ENCODE assay signal across 8 cellular contexts in genomic region chr15:93072440-93073394, GRCh38. TPM values are rescaled to one million over a fixed set of nuclear protein-coding genes. Genes with fewer than 3 reads are reported as not detected.
DNase-seq lines count a peak whose midpoint lies in the region; ATAC-seq and TF ChIP-seq lines count a peak whose summit lies in the region.

No MANE protein-coding gene starts in this region.

- H3K9ac ChIP-seq in parathyroid adenoma, result no peak overlapping the region

- H3K27me3 Mint-ChIP-seq in Caco-2 (ENCODE audit: insufficient read depth, unreplicated experiment), result peaks cover 16% of the 10 kb centered on the region
- peaks cover 59% of the 10 kb centered on the region for H3K27me3 Mint-ChIP-seq in activated CD4-positive, alpha-beta memory T cell treated with anti-CD3 and anti-CD28 coated beads, Interleukin-2, amount 10 ng/mL, durations not matched to agents 7 days and 5 days

- H3K36me3 ChIP-seq in Caco-2 (ENCODE audit: control insufficient read depth, insufficient read depth, low read length), result no peaks in the 10 kb centered on the region
- H3K36me3 ChIP-seq in adrenal gland (replicated peaks in 1 of 2), result no peaks in the 10 kb centered on the region
- no peaks in the 10 kb centered on the region for H3K36me3 ChIP-seq in parathyroid adenoma (ENCODE audit: control insufficient read depth, insufficient read depth, low read length)

- H3K79me2 ChIP-seq in parathyroid adenoma, result no peaks in the 10 kb centered on the region

- CTCF ChIA-PET in Caco-2 (lab: Charles Lee), result interaction anchor here (1.1 to 1.6 kb wide), 3 partner anchors 15 to 1047 kb away, joined by 3 to 9 read pairs (median 6); no protein-coding TSS in a partner anchor
- CTCF ChIA-PET in activated CD4-positive, alpha-beta memory T cell treated with anti-CD3 and anti-CD28 coated beads, Interleukin-2, amount 10 ng/mL, durations not matched to agents 7 days and 5 days (lab: Charles Lee), result interaction anchor here (1.4 to 3.1 kb wide), 2 partner anchors 15 to 37 kb away, joined by 4 to 15 read pairs; partner anchors contain the start of gene RGMA

- DNase-seq in Caco-2, result peak; percentile 82 to 90
- DNase-seq in M059J (ENCODE audit: low read depth), result peak; percentile 55
- peak; percentile 53 to 80 (median 67) for DNase-seq in adrenal gland
- peak; percentile 92 for DNase-seq in left ventricle myocardium superior
- DNase-seq in activated CD4-positive, alpha-beta memory T cell treated with anti-CD3 and anti-CD28 coated beads, Interleukin-2, amount 10 ng/mL, durations not matched to agents 7 days and 5 days, result no peak

- intact Hi-C loops in Caco-2 (cut with micrococcal nuclease; ENCODE audit: unreplicated experiment) (loop anchor here (2.0 kb wide), 1 partner anchor 42 kb away; no protein-coding TSS in a partner anchor), adrenal gland (cut with DNase I) (no loop called here), left ventricle myocardium superior (cut with micrococcal nuclease) (loop anchor here (5.0 kb wide), 1 partner anchor 35 kb away; no protein-coding TSS in a partner anchor)

- H3K9me3 Mint-ChIP-seq in Caco-2 (ENCODE audit: unreplicated experiment), result no peaks in the 10 kb centered on the region
- H3K9me3 Mint-ChIP-seq in activated CD4-positive, alpha-beta memory T cell treated with anti-CD3 and anti-CD28 coated beads, Interleukin-2, amount 10 ng/mL, durations not matched to agents 7 days and 5 days, result no peaks in the 10 kb centered on the region

- peaks cover 9% of the 10 kb centered on the region for H3K36me3 Mint-ChIP-seq in Caco-2 (ENCODE audit: insufficient read depth, unreplicated experiment)
- H3K36me3 Mint-ChIP-seq in activated CD4-positive, alpha-beta memory T cell treated with anti-CD3 and anti-CD28 coated beads, Interleukin-2, amount 10 ng/mL, durations not matched to agents 7 days and 5 days (ENCODE audit: low read depth), result no peaks in the 10 kb centered on the region

- H3K9me3 ChIP-seq in Caco-2, result no peaks in the 10 kb centered on the region
- H3K9me3 ChIP-seq in adrenal gland (replicated peaks in 1 of 3), result no peaks in the 10 kb centered on the region
- H3K9me3 ChIP-seq in parathyroid adenoma (ENCODE audit: control insufficient read depth, low read length), result no peaks in the 10 kb centered on the region

- TF ChIP-seq POLR2A in adrenal gland (IDR thresholded peaks at IDR 0.05), result no peak

- ATAC-seq in left ventricle myocardium superior (peak; percentile 93), GM19395 (IDR thresholded peaks at IDR 0.05; ENCODE audit: unreplicated experiment) (no peak), GM19328 (IDR thresholded peaks at IDR 0.05; ENCODE audit: unreplicated experiment) (no peak)

- peaks cover 19% of the 10 kb centered on the region for H3K4me1 Mint-ChIP-seq in Caco-2 (ENCODE audit: low read depth, unreplicated experiment)
- peaks cover 13% of the 10 kb centered on the region for H3K4me1 Mint-ChIP-seq in activated CD4-positive, alpha-beta memory T cell treated with anti-CD3 and anti-CD28 coated beads, Interleukin-2, amount 10 ng/mL, durations not matched to agents 7 days and 5 days

- peak overlapping the region; percentile 56 for H2AFZ ChIP-seq in parathyroid adenoma

- H3K4me3 ChIP-seq in Caco-2 (ENCODE audit: low read depth, low read length), result peak overlapping the region; percentile 52
- H3K4me3 ChIP-seq in adrenal gland, result peak overlapping the region in 3 of 4 donors; percentile 0 to 66 (median 8)
- H3K4me3 ChIP-seq in parathyroid adenoma (ENCODE audit: low read depth, low read length), result peak overlapping the region; percentile 49

- H3K27ac ChIP-seq in adrenal gland (peak overlapping the region in 1 of 5 donors; percentile 85), parathyroid adenoma (no peak overlapping the region)

- POLR2A ChIA-PET in Caco-2 (lab: Charles Lee), result no interaction called here
- POLR2A ChIA-PET in activated CD4-positive, alpha-beta memory T cell treated with anti-CD3 and anti-CD28 coated beads, Interleukin-2, amount 10 ng/mL, durations not matched to agents 7 days and 5 days (lab: Charles Lee), result interaction anchor here (1.3 kb wide), 1 partner anchor 27 kb away, joined by 3 read pairs; no protein-coding TSS in a partner anchor

- H3K4me3 Mint-ChIP-seq in Caco-2 (ENCODE audit: unreplicated experiment), result peak overlapping the region; percentile 95
- H3K4me3 Mint-ChIP-seq in activated CD4-positive, alpha-beta memory T cell treated with anti-CD3 and anti-CD28 coated beads, Interleukin-2, amount 10 ng/mL, durations not matched to agents 7 days and 5 days, result no peak overlapping the region

- peak overlapping the region; percentile 59 for H3K27ac Mint-ChIP-seq in Caco-2 (ENCODE audit: unreplicated experiment)
- H3K27ac Mint-ChIP-seq in activated CD4-positive, alpha-beta memory T cell treated with anti-CD3 and anti-CD28 coated beads, Interleukin-2, amount 10 ng/mL, durations not matched to agents 7 days and 5 days, result no peak overlapping the region

- 0 to 2% (median 1%) methylated on average over 31 to 92 of the region's 92 CpGs for WGBS in adrenal gland, 4 donors

- H3K4me2 ChIP-seq in parathyroid adenoma (ENCODE audit: low read length), result peak overlapping the region; percentile 77

- TF ChIP-seq CTCF in Caco-2 (IDR thresholded peaks at IDR 0.05; ENCODE audit: insufficient read depth in 1 of 2, low read depth in 1 of 2, low read length in 1 of 2, severe bottlenecking in 1 of 2, unreplicated experiment in 1 of 2) (no peak), adrenal gland (IDR thresholded peaks at IDR 0.05) (no peak), parathyroid adenoma (IDR thresholded peaks at IDR 0.05) (no peak)

- H3K4me1 ChIP-seq in Caco-2 (no peaks in the 10 kb centered on the region), adrenal gland (replicated peaks in 1 of 2) (peaks cover 0 to 13% of the 10 kb centered on the region in 2 donors), parathyroid adenoma (no peaks in the 10 kb centered on the region)

- no TSS peak for BruUV-seq in Caco-2 (replicated peaks; lab: Mats Ljungman, UMichigan)

- H3K27me3 ChIP-seq in Caco-2 (replicated peaks; ENCODE audit: control insufficient read depth, insufficient read depth, low read length) (no peaks in the 10 kb centered on the region), adrenal gland (peaks cover 12% of the 10 kb centered on the region), parathyroid adenoma (ENCODE audit: control insufficient read depth, insufficient read depth, low read length) (no peaks in the 10 kb centered on the region)

RNA-seq across cellular contexts. Expression of gene RGMA, which starts 16.3 kb away (rescaled TPM):
- 4.4 and 4.5 TPM in 2 replicates for total RNA-seq in Caco-2 (2022)
- total RNA-seq in M059J (2014; rRNA removed; shearing (Covaris generic)), result not detected in 2 replicates
- 1 to 10 TPM; 2.5 to 9.0 (median 3.4) TPM for total RNA-seq in adrenal gland
- 1 to 10 TPM in 2 of 3 donors, under 1 TPM in 1; 0.75 to 4.1 (median 3.2) TPM for polyA plus RNA-seq in adrenal gland
- total RNA-seq in left ventricle myocardium superior, result 27.0 TPM
- total RNA-seq in activated CD4-positive, alpha-beta memory T cell treated with anti-CD3 and anti-CD28 coated beads, Interleukin-2, amount 10 ng/mL, durations not matched to agents 7 days and 5 days, result under 1 TPM; 0.18 to 0.23 TPM

Comparison
In these comparisons a context has a peak if more than half of its experiments do, and no peak if none do; other contexts are left out.
1. intact Hi-C loops: an anchor here in Caco-2 (2.0 kb wide) and left ventricle myocardium superior (5.0 kb wide); none called in adrenal gland.